Comparison of ENCODE assay signal across 22 cellular contexts in the genomic region with DNA sequence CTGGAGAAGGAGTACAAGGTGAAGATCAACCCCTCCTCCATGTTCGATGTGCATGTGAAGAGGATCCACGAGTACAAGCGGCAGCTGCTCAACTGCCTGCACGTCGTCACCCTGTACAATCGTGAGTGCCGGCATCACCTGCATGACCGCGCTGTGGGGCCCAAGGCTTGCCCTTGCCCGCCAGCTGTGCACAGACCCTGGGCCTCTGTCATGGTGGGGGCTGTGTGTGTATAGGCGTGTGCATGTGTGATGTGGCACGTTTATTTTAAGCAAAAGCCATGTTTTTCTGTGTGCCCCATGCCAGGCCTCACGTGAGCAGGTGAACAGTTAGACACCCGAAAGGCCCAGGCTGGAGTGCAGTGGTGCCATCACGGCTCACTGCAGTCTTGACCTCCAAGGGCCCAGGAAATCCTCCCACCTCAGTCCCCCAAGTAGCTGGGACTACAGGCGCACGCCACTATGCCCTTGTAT. TPM values are rescaled to one million over a fixed set of nuclear protein-coding genes. Genes with fewer than 3 reads are reported as not detected.
A peak's percentile ranks its signal among the peaks of the same experiment; 100 is the strongest.
DNase-seq lines count a peak whose midpoint lies in the region; ATAC-seq and TF ChIP-seq lines count a peak whose summit lies in the region.
"Had no signal": no experiment of that assay in that cellular context is flagged by ENCODE, and none has a peak within 500 bp of the region (broad histone marks: within the 10 kb centered on the region; RNA-seq: fewer than 3 reads in every experiment).

No MANE protein-coding gene starts in this region.

- no peaks in the 10 kb centered on the region for H3K27me3 ChIP-seq in right atrium auricular region
- H3K27me3 ChIP-seq in ascending aorta, result no peaks in the 10 kb centered on the region
- H3K27me3 ChIP-seq in lower lobe of right lung (ENCODE audit: low read depth), result no peaks in the 10 kb centered on the region
- H3K27me3 ChIP-seq in upper lobe of right lung, result no peaks in the 10 kb centered on the region
- H3K27me3 ChIP-seq: brain microvascular endothelial cell, SJSA1, testis had no signal

- DNase-seq in Right ventricle myocardium inferior (ENCODE audit: missing footprints) (peak; percentile 64), right atrium auricular region (ENCODE audit: low spot score) (no peak), ascending aorta (ENCODE audit: low spot score in 2 of 2) (peak; percentile 6 to 27), lower lobe of right lung (peak; percentile 31), upper lobe of right lung (peak; percentile 56), amygdala (lab: John Stamatoyannopoulos, UW) (no peak), hypothalamus (lab: John Stamatoyannopoulos, UW) (no peak)
- DNase-seq: activated CD8-positive, alpha-beta memory T cell treated with anti-CD3 and anti-CD28 coated beads, Interleukin-2, amount 10 ng/mL, durations not matched to agents 7 days and 5 days; activated naive CD4-positive, alpha-beta T cell treated with Interleukin-2 at 50 U/mL for 16 hours; brain microvascular endothelial cell; cortex of kidney; hippocampal formation; NCI-H146; NCI-H2227 treated with DMSO at 0.1 percent for 48 hours; NCI-H82; PC-3; testis had no signal

- H3K9me3 ChIP-seq in right atrium auricular region (no peaks in the 10 kb centered on the region), ascending aorta (no peaks in the 10 kb centered on the region), lower lobe of right lung (no peaks in the 10 kb centered on the region), upper lobe of right lung (no peaks in the 10 kb centered on the region)
- H3K9me3 ChIP-seq: psoas muscle, SJSA1, testis had no signal

- H3K27ac ChIP-seq in right atrium auricular region, result no peak overlapping the region
- no peak overlapping the region for H3K27ac ChIP-seq in ascending aorta
- H3K27ac ChIP-seq in lower lobe of right lung, result no peak overlapping the region
- H3K27ac ChIP-seq in upper lobe of right lung, result no peak overlapping the region
- H3K27ac ChIP-seq: brain microvascular endothelial cell, psoas muscle, SJSA1, testis had no signal

- H3K4me1 ChIP-seq in right atrium auricular region (no peaks in the 10 kb centered on the region), ascending aorta (no peaks in the 10 kb centered on the region), lower lobe of right lung (no peaks in the 10 kb centered on the region), upper lobe of right lung (no peaks in the 10 kb centered on the region)
- H3K4me1 ChIP-seq: SJSA1, testis had no signal

- intact Hi-C loops in Right ventricle myocardium inferior (cut with DNase I), result no loop called here
- intact Hi-C loops in ascending aorta (cut with DNase I), result no loop called here
- intact Hi-C loops in lower lobe of right lung (cut with DNase I), result no loop called here
- intact Hi-C loops in upper lobe of right lung (cut with DNase I), result no loop called here

- TF ChIP-seq CTCF in right atrium auricular region (IDR thresholded peaks at IDR 0.05) (no peak), ascending aorta (IDR thresholded peaks at IDR 0.05) (no peak), lower lobe of right lung (IDR thresholded peaks at IDR 0.05) (no peak), upper lobe of right lung (IDR thresholded peaks at IDR 0.05) (no peak)

- H3K36me3 ChIP-seq in right atrium auricular region, result peaks cover 100% of the 10 kb centered on the region
- peaks cover 97 to 100% of the 10 kb centered on the region in 2 donors for H3K36me3 ChIP-seq in ascending aorta
- peaks cover 100% of the 10 kb centered on the region for H3K36me3 ChIP-seq in lower lobe of right lung
- peaks cover 94% of the 10 kb centered on the region for H3K36me3 ChIP-seq in upper lobe of right lung

- H3K4me3 ChIP-seq in right atrium auricular region (no peak overlapping the region), ascending aorta (no peak overlapping the region), lower lobe of right lung (no peak overlapping the region), upper lobe of right lung (no peak overlapping the region)
- H3K4me3 ChIP-seq: psoas muscle, SJSA1, testis had no signal

- ATAC-seq in Right ventricle myocardium inferior (no peak), lower lobe of right lung (no peak), upper lobe of right lung (no peak), HG02571 (IDR thresholded peaks at IDR 0.05; ENCODE audit: unreplicated experiment) (no peak)
- ATAC-seq: activated CD8-positive, alpha-beta memory T cell treated with anti-CD3 and anti-CD28 coated beads, Interleukin-2, amount 10 ng/mL, durations not matched to agents 7 days and 5 days; HCT116; natural killer cell treated with Interleukin-12 subunit alpha and Interleukin-12 subunit beta and Interleukin-15 and Interleukin-18, amount 100 ng/mL, for 72 hours; psoas muscle had no signal

RNA-seq across cellular contexts. Expression of a gene that starts 36.3 kb away (rescaled TPM):
- total RNA-seq in Right ventricle myocardium inferior, result 174 TPM
- 100 to 1,000 TPM; 145 to 174 TPM for total RNA-seq in right atrium auricular region
- total RNA-seq in ascending aorta, result 125 TPM
- total RNA-seq in lower lobe of right lung, result 57.5 TPM
- total RNA-seq in upper lobe of right lung, result 61.1 TPM

Comparison
In these comparisons a context has a peak if more than half of its experiments do, and no peak if none do; other contexts are left out.
1. DNase-seq: peak in Right ventricle myocardium inferior (single experiment), ascending aorta (2 of 2), lower lobe of right lung (single experiment) and upper lobe of right lung (single experiment); none in right atrium auricular region (single experiment), amygdala (0 of 56) and hypothalamus (0 of 51).